8 cellular contexts compared by ENCODE assay signal in the genomic region with DNA sequence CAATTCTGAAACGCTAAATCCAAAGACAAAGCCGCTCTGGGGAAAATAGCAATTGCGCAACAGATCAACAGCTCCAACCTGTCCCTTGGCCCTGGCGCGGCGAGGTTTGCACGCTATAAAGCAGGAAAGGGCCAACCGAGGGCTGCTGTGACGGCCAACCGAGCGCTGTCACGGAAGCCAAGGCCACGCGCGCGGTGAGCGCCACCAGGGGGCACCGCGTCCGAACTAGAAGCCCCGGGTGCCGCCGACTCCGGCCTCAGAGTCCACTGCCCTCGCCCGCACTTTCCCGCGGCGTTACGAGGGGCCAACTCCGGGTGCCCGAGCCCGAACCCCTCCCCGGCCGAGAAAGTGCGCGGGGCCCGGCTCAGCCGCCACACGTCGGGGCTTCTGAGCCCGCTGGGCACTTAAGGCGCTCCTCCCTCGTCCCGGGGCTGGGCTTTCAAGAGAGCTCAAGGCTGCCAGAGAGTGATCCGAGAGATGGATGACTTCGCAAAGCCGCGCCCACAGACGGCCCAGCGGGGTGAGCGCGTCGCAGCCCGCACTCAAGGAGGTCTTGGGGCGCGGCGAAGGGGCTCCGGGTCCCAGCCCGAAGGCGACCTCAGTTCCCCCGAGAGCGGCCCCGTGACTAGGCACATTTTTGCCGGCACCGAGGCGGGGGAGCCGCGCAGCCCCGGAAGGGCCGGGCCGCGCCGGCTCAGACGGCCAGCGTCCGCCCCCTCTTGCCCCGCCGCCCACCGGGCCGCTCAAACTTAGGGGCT. TPM values are rescaled to one million over a fixed set of nuclear protein-coding genes. Genes with fewer than 3 reads are reported as not detected.
DNase-seq lines count a peak whose midpoint lies in the region; ATAC-seq and TF ChIP-seq lines count a peak whose summit lies in the region.

No MANE protein-coding gene starts in this region.

- POLR2A ChIA-PET in T-cell (lab: Charles Lee) = interaction anchor here (0.6 to 4.1 kb wide), 29 partner anchors 8 to 289 kb away, joined by 3 to 66 read pairs (median 5); a partner anchor contains a TSS

- H3K4me1 ChIP-seq in prostate gland (replicated peaks) = no peaks in the 10 kb centered on the region
- no peaks in the 10 kb centered on the region for H3K4me1 ChIP-seq in urinary bladder (ENCODE audit: insufficient read depth)

- peaks cover 18% of the 10 kb centered on the region for H3K36me3 Mint-ChIP-seq in T-cell

- H3K4me3 Mint-ChIP-seq in T-cell = peak overlapping the region; percentile 96 to 97 (median 96)

- H3K27me3 ChIP-seq in prostate gland (replicated peaks; ENCODE audit: insufficient read depth) = no peaks in the 10 kb centered on the region

- CTCF ChIA-PET in T-cell (lab: Charles Lee) = interaction anchor here (0.5 to 4.4 kb wide), 43 partner anchors 9 to 1138 kb away, joined by 3 to 74 read pairs (median 6); a partner anchor contains a TSS

- H3K27ac ChIP-seq in prostate gland (peak overlapping the region; percentile 99 to 100), urinary bladder (ENCODE audit: low read depth) (peak overlapping the region; percentile 100)

- in situ Hi-C loops in GM13977 (cut with MboI; ENCODE audit: low pct_unique_long_range_greater_than_20kb, low sequenced_read_pairs, unreplicated experiment) = no loop called here

- no peaks in the 10 kb centered on the region for H3K27me3 Mint-ChIP-seq in T-cell

- H3K9me3 ChIP-seq in prostate gland = no peaks in the 10 kb centered on the region

- H3K4me3 ChIP-seq in prostate gland (peak overlapping the region; percentile 95 to 99), urinary bladder (ENCODE audit: low read depth, low read length) (peak overlapping the region; percentile 97)

- DNase-seq in GM13977 (ENCODE audit: low spot score) (peak; percentile 86), NCI-H146 (lab: John Stamatoyannopoulos, UW) (peak; percentile 93), T-cell (peak; percentile 83 to 96 (median 93)), amniotic stem cell (lab: John Stamatoyannopoulos, UW) (peak; percentile 92), left ventricle myocardium superior (peak; percentile 100), prostate gland (ENCODE audit: low spot score) (peak; percentile 98)

- peak; percentile 49 for ATAC-seq in HG02870 (IDR thresholded peaks at IDR 0.05; ENCODE audit: unreplicated experiment)
- ATAC-seq in T-cell (replicated peaks in 1 of 4) = peak; percentile 65 to 74 (median 66)
- ATAC-seq in left ventricle myocardium superior = peak; percentile 76

- H3K27ac Mint-ChIP-seq in T-cell = peak overlapping the region; percentile 98 to 99

- WGBS in prostate gland = under 1% methylated on average over 52 of the region's 81 CpGs
- under 1% methylated on average over 81 of the region's 81 CpGs for WGBS in urinary bladder

- TF ChIP-seq POLR2A in prostate gland (IDR thresholded peaks at IDR 0.05) = peak; percentile 65

- H3K36me3 ChIP-seq in prostate gland = no peaks in the 10 kb centered on the region
- no peaks in the 10 kb centered on the region for H3K36me3 ChIP-seq in urinary bladder (ENCODE audit: insufficient read depth)

- intact Hi-C loops in left ventricle myocardium superior (cut with micrococcal nuclease) = loop anchor here (2.0 kb wide), 1 partner anchor 99 kb away; no protein-coding TSS in a partner anchor
- intact Hi-C loops in prostate gland (cut with DNase I) = loop anchor here (1.0 to 10.0 kb wide), 4 partner anchors 51 to 151 kb away; a partner anchor contains a TSS

- peaks cover 53 to 58% (median 56%) of the 10 kb centered on the region in 3 donors for H3K4me1 Mint-ChIP-seq in T-cell

- TF ChIP-seq CTCF in GM13977 (IDR thresholded peaks at IDR 0.05; ENCODE audit: extremely low read depth, insufficient read depth, missing control alignments) = peak; percentile 95
- TF ChIP-seq CTCF in prostate gland (IDR thresholded peaks at IDR 0.05) = peak; percentile 64 to 96 (median 91)

- no peaks in the 10 kb centered on the region for H3K9me3 Mint-ChIP-seq in T-cell

RNA-seq across cellular contexts. Expression of a gene that starts 0.9 kb away (rescaled TPM):
- total RNA-seq in T-cell = 10 to 100 TPM; 54.3 to 77.0 (median 73.8) TPM
- total RNA-seq in left ventricle myocardium superior = 50.6 TPM
- 100 to 1,000 TPM in 1 of 2 donors, 10 to 100 TPM in 1; 98.6 to 126 TPM for total RNA-seq in prostate gland
- total RNA-seq in urinary bladder = 108 TPM
- polyA plus RNA-seq in urinary bladder = 149 TPM

RNA-seq across cellular contexts. Expression of a gene that starts 51.0 kb away (rescaled TPM):
- total RNA-seq in T-cell = 100 to 1,000 TPM; 134 to 220 (median 151) TPM
- 70.4 TPM for total RNA-seq in left ventricle myocardium superior
- total RNA-seq in prostate gland = 10 to 100 TPM; 56.5 to 57.0 TPM
- total RNA-seq in urinary bladder = 129 TPM
- 160 TPM for polyA plus RNA-seq in urinary bladder

Comparison
In these comparisons a context has a peak if more than half of its experiments do, and no peak if none do; other contexts are left out.
1. Peak in every context shown above with its lines: DNase-seq, ATAC-seq, H3K4me3 ChIP-seq and H3K27ac ChIP-seq.